Comparison of ENCODE assay signal across 8 cellular contexts in genomic region chr7:131859162-131859821, GRCh38.
DNase-seq lines count a peak whose midpoint lies in the region; ATAC-seq, FAIRE-seq and TF ChIP-seq lines count a peak whose summit lies in the region.

No MANE protein-coding gene starts in this region.

- BruUV-seq in OCI-LY7 (replicated peaks; lab: Mats Ljungman, UMichigan) = no TSS peak

- H3K27ac ChIP-seq in OCI-LY7 (ENCODE audit: low read depth, low read length, poor library complexity, severe bottlenecking) = no peak overlapping the region

- H3K9me3 Mint-ChIP-seq in activated naive CD4-positive, alpha-beta T cell treated with anti-CD3 and anti-CD28 coated beads for 36 hours = peaks cover 1% of the 10 kb centered on the region

- FAIRE-seq in GM19239 (lab: Jason Lieb, UNC) = peak; percentile 67

- no peaks in the 10 kb centered on the region for H3K4me1 ChIP-seq in OCI-LY7 (ENCODE audit: insufficient read depth, low read length, poor library complexity, severe bottlenecking)

- CTCF ChIA-PET in OCI-LY7 (lab: Charles Lee; ENCODE audit: unreplicated experiment) = no interaction called here
- CTCF ChIA-PET in activated naive CD4-positive, alpha-beta T cell treated with anti-CD3 and anti-CD28 coated beads for 36 hours (lab: Charles Lee) = interaction anchor here (0.5 to 2.5 kb wide), 11 partner anchors 9 to 451 kb away, joined by 3 to 12 read pairs (median 4); no protein-coding TSS in a partner anchor

- H4K20me1 ChIP-seq in OCI-LY7 (ENCODE audit: insufficient read depth, low read length) = no peaks in the 10 kb centered on the region

- peaks cover 5% of the 10 kb centered on the region for H3K27me3 Mint-ChIP-seq in activated naive CD4-positive, alpha-beta T cell treated with anti-CD3 and anti-CD28 coated beads for 36 hours (ENCODE audit: low read depth)

- no peak overlapping the region for H3K27ac Mint-ChIP-seq in activated naive CD4-positive, alpha-beta T cell treated with anti-CD3 and anti-CD28 coated beads for 36 hours

- H3K36me3 ChIP-seq in OCI-LY7 (ENCODE audit: insufficient read depth, low read length) = no peaks in the 10 kb centered on the region

- no peaks in the 10 kb centered on the region for H3K36me3 Mint-ChIP-seq in activated naive CD4-positive, alpha-beta T cell treated with anti-CD3 and anti-CD28 coated beads for 36 hours (ENCODE audit: low read depth)

- peak; percentile 85 for TF ChIP-seq CTCF in OCI-LY7 (conservative IDR thresholded peaks at IDR 0.05; ENCODE audit: low read length)

- H2AFZ ChIP-seq in OCI-LY7 (ENCODE audit: low read length) = no peak overlapping the region

- peak; percentile 76 for ATAC-seq in HG03565 (IDR thresholded peaks at IDR 0.05; ENCODE audit: unreplicated experiment)
- ATAC-seq in Right ventricle myocardium superior (ENCODE audit: poor library complexity) = peak; percentile 86

- H3K79me2 ChIP-seq in OCI-LY7 (ENCODE audit: insufficient read depth, low read depth, low read length) = no peaks in the 10 kb centered on the region

- no peak overlapping the region for H3K4me2 ChIP-seq in OCI-LY7 (ENCODE audit: low read length)

- intact Hi-C loops in OCI-LY7 (cut with micrococcal nuclease; ENCODE audit: unreplicated experiment) (no loop called here), Right ventricle myocardium superior (cut with DNase I) (no loop called here), posterior vena cava (cut with DNase I) (loop anchor here in 1 of 2 donors (10.0 kb wide), 1 partner anchor 716 kb away; the partner anchor contains the start of gene PLXNA4)
- intact Hi-C loops in activated naive CD4-positive, alpha-beta T cell treated with anti-CD3 and anti-CD28 coated beads for 36 hours (cut with micrococcal nuclease) = loop anchor here (1.0 to 2.0 kb wide), 3 partner anchors 170 to 722 kb away; no protein-coding TSS in a partner anchor

- no peaks in the 10 kb centered on the region for H3K9me2 ChIP-seq in OCI-LY7 (ENCODE audit: insufficient read depth, low read length)

- 0 out of 2 replicates have a peak, but pooled peaks cover 5% of the 10 kb centered on the region for H3K9me3 ChIP-seq in OCI-LY7 (ENCODE audit: low read length)

- no peak overlapping the region for H3K4me3 ChIP-seq in OCI-LY7 (ENCODE audit: low read depth, low read length, poor library complexity, severe bottlenecking)

- DNase-seq in COLO668 (lab: John Stamatoyannopoulos, UW; ENCODE audit: unreplicated experiment) = peak; percentile 61
- DNase-seq in GM19239 (ENCODE audit: insufficient read length, low spot score) = peak; percentile 54
- peak; percentile 29 for DNase-seq in OCI-LY7 (ENCODE audit: low spot score)
- peak; percentile 62 for DNase-seq in activated naive CD4-positive, alpha-beta T cell treated with anti-CD3 and anti-CD28 coated beads for 36 hours
- peak; percentile 68 for DNase-seq in Right ventricle myocardium superior
- DNase-seq in posterior vena cava (ENCODE audit: low spot score) = peak; percentile 83
- no peak for DNase-seq in KG1 (lab: John Stamatoyannopoulos, UW)

- no peaks in the 10 kb centered on the region for H3K4me1 Mint-ChIP-seq in activated naive CD4-positive, alpha-beta T cell treated with anti-CD3 and anti-CD28 coated beads for 36 hours (ENCODE audit: low read depth)

- H3K4me3 Mint-ChIP-seq in activated naive CD4-positive, alpha-beta T cell treated with anti-CD3 and anti-CD28 coated beads for 36 hours = no peak overlapping the region

- POLR2A ChIA-PET in OCI-LY7 (lab: Charles Lee) = interaction anchor here (0.7 kb wide), 1 partner anchor 349 kb away, joined by 4 read pairs; no protein-coding TSS in a partner anchor
